ENCODE assay signal across 8 cellular contexts in the genomic region with DNA sequence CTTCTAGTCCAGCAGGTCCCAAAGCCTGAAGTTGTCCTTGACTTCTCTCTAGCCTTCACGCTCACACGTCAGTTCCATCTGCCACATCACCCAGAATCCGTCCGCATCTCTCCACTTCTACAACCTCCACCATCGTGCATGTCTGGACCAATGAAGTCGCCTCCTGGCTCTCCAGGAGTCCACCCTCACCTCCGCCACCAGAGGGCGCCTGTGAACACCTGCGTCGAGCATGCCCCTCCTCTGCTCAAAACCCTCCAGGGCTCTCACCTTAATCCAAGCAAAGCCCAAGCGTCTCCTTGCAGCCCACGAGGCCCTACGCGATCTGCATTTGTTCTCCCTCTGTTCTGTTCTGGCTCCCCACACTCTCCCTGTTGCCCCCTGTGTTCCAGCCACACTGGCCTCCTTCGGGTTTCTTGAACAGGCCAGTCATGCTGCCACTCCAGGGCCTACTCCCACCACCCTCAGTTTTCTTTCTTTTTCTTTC. TPM values are rescaled to one million over a fixed set of nuclear protein-coding genes. Genes with fewer than 3 reads are reported as not detected.
DNase-seq lines count a peak whose midpoint lies in the region; ATAC-seq, FAIRE-seq and TF ChIP-seq lines count a peak whose summit lies in the region.

No MANE protein-coding gene starts in this region.

- FAIRE-seq in RCC 7860 (lab: Jason Lieb, UNC), result peak; percentile 37

- no peak for TF ChIP-seq EP300 in tibial nerve (IDR thresholded peaks at IDR 0.05)

- H3K79me2 ChIP-seq in Karpas-422 (ENCODE audit: low read length) (no peaks in the 10 kb centered on the region), osteoblast (ENCODE audit: insufficient read depth, low read length) (no peaks in the 10 kb centered on the region)

- WGBS in tibial nerve, 2 donors, result 25% methylated on average over 15 of the region's 15 CpGs

- H3K4me3 ChIP-seq in Karpas-422 (ENCODE audit: low read length) (no peak overlapping the region), fibroblast of the aortic adventitia (ENCODE audit: low read depth, low read length) (no peak overlapping the region), osteoblast (ENCODE audit: insufficient read depth, low read length) (no peak overlapping the region), tibial nerve (no peak overlapping the region)

- H3K9me3 Mint-ChIP-seq in CD4-positive, alpha-beta T cell, result no peaks in the 10 kb centered on the region
- H3K9me3 Mint-ChIP-seq in activated T-cell treated with anti-CD3 and anti-CD28 coated beads, Interleukin-2, amount 50 U/mL, for 4 hours, result no peaks in the 10 kb centered on the region

- H3K27ac Mint-ChIP-seq in CD4-positive, alpha-beta T cell, result no peak overlapping the region

- H2AFZ ChIP-seq in Karpas-422 (ENCODE audit: low read length) (peak overlapping the region; percentile 77; the same call in 1 of the 2 replicates), osteoblast (ENCODE audit: low read length) (peak overlapping the region; percentile 51)

- intact Hi-C loops in CD4-positive, alpha-beta T cell (cut with DNase I, micrococcal nuclease), result loop anchor here (1.0 to 10.0 kb wide), 4 partner anchors 22 to 206 kb away; no protein-coding TSS in a partner anchor

- H3K4me2 ChIP-seq in Karpas-422 (ENCODE audit: low read depth, low read length, poor library complexity, severe bottlenecking), result peak overlapping the region; percentile 35
- no peak overlapping the region for H3K4me2 ChIP-seq in osteoblast (ENCODE audit: insufficient read depth, low read length)

- H3K27me3 Mint-ChIP-seq in CD4-positive, alpha-beta T cell, result no peaks in the 10 kb centered on the region
- H3K27me3 Mint-ChIP-seq in activated T-cell treated with anti-CD3 and anti-CD28 coated beads, Interleukin-2, amount 50 U/mL, for 4 hours (ENCODE audit: low read depth), result no peaks in the 10 kb centered on the region

- peak; percentile 83 to 92 (median 88) for DNase-seq in CD4-positive, alpha-beta T cell
- peak; percentile 93 for DNase-seq in GM20000 (ENCODE audit: low spot score)
- peak; percentile 97 for DNase-seq in Karpas-422
- DNase-seq in RCC 7860 (ENCODE audit: low spot score), result peak; percentile 68
- DNase-seq in activated T-cell treated with anti-CD3 and anti-CD28 coated beads, Interleukin-2, amount 50 U/mL, for 4 hours, result peak; percentile 88
- peak; percentile 75 for DNase-seq in fibroblast of the aortic adventitia (ENCODE audit: low read depth)
- peak; percentile 94 for DNase-seq in osteoblast (ENCODE audit: insufficient read length, low spot score, missing footprints)
- DNase-seq in tibial nerve (ENCODE audit: low spot score in 2 of 2), result peak; percentile 43 to 64

- peaks cover 5% of the 10 kb centered on the region for H3K4me1 Mint-ChIP-seq in CD4-positive, alpha-beta T cell (ENCODE audit: low read depth)
- H3K4me1 Mint-ChIP-seq in activated T-cell treated with anti-CD3 and anti-CD28 coated beads, Interleukin-2, amount 50 U/mL, for 4 hours (ENCODE audit: low read depth), result peaks cover 13% of the 10 kb centered on the region

- TF ChIP-seq POLR2A in tibial nerve (IDR thresholded peaks at IDR 0.05), result no peak

- CTCF ChIA-PET in CD4-positive, alpha-beta T cell (lab: Charles Lee), result interaction anchor here (0.7 to 3.0 kb wide), 10 partner anchors 11 to 178 kb away, joined by 3 to 21 read pairs (median 3); a partner anchor contains a TSS

- peak; percentile 88 for TF ChIP-seq CTCF in CD4-positive, alpha-beta T cell (IDR thresholded peaks at IDR 0.05)
- TF ChIP-seq CTCF in GM20000 (IDR thresholded peaks at IDR 0.05; ENCODE audit: extremely low read depth, missing control alignments) (peak; percentile 76), fibroblast of the aortic adventitia (IDR thresholded peaks at IDR 0.05; ENCODE audit: insufficient read depth, low read length) (peak; percentile 92), osteoblast (IDR thresholded peaks at IDR 0.05; ENCODE audit: extremely low read depth, low read depth, low read length) (peak; percentile 88), tibial nerve (IDR thresholded peaks at IDR 0.05) (peak; percentile 77 to 87 (median 80))

- no peaks in the 10 kb centered on the region for H3K27me3 ChIP-seq in CD4-positive, alpha-beta T cell (ENCODE audit: control insufficient read depth, insufficient read depth, low read length)
- H3K27me3 ChIP-seq in Karpas-422 (ENCODE audit: low read length), result no peaks in the 10 kb centered on the region
- no peaks in the 10 kb centered on the region for H3K27me3 ChIP-seq in osteoblast (ENCODE audit: insufficient read depth, low read length)
- no peaks in the 10 kb centered on the region for H3K27me3 ChIP-seq in tibial nerve

- peak; percentile 100 for ATAC-seq in CD4-positive, alpha-beta T cell (ENCODE audit: poor library complexity)
- ATAC-seq in activated T-cell treated with anti-CD3 and anti-CD28 coated beads, Interleukin-2, amount 50 U/mL, for 4 hours, result peak; percentile 100

- no peaks in the 10 kb centered on the region for H4K20me1 ChIP-seq in Karpas-422 (ENCODE audit: insufficient read depth, low read depth, low read length)
- H4K20me1 ChIP-seq in osteoblast (ENCODE audit: insufficient read depth, low read length), result no peaks in the 10 kb centered on the region

- no peaks in the 10 kb centered on the region for H3K36me3 Mint-ChIP-seq in CD4-positive, alpha-beta T cell (ENCODE audit: low read depth)
- no peaks in the 10 kb centered on the region for H3K36me3 Mint-ChIP-seq in activated T-cell treated with anti-CD3 and anti-CD28 coated beads, Interleukin-2, amount 50 U/mL, for 4 hours (ENCODE audit: insufficient read depth)

- H3K4me1 ChIP-seq in Karpas-422 (ENCODE audit: low read length) (peaks cover 9% of the 10 kb centered on the region), osteoblast (ENCODE audit: insufficient read depth, low read length) (no peaks in the 10 kb centered on the region), tibial nerve (peaks cover 0 to 2% (median 0%) of the 10 kb centered on the region in 4 donors)

- POLR2A ChIA-PET in CD4-positive, alpha-beta T cell (lab: Charles Lee), result no interaction called here

- no peaks in the 10 kb centered on the region for H3K9me3 ChIP-seq in CD4-positive, alpha-beta T cell (ENCODE audit: control insufficient read depth, low read length)
- no peaks in the 10 kb centered on the region for H3K9me3 ChIP-seq in Karpas-422 (ENCODE audit: low read length)
- H3K9me3 ChIP-seq in osteoblast (ENCODE audit: low read depth, low read length), result peaks cover 9% of the 10 kb centered on the region
- peaks cover 0 to 16% (median 0%) of the 10 kb centered on the region in 4 donors for H3K9me3 ChIP-seq in tibial nerve

- H3K4me3 Mint-ChIP-seq in CD4-positive, alpha-beta T cell, result no peak overlapping the region
- H3K4me3 Mint-ChIP-seq in activated T-cell treated with anti-CD3 and anti-CD28 coated beads, Interleukin-2, amount 50 U/mL, for 4 hours, result no peak overlapping the region

- peak overlapping the region; percentile 43 for H3K9ac ChIP-seq in Karpas-422 (ENCODE audit: low read length)

- H3K9me2 ChIP-seq in Karpas-422 (replicated peaks; ENCODE audit: insufficient read depth, low read length), result no peaks in the 10 kb centered on the region

- H3K36me3 ChIP-seq in Karpas-422 (ENCODE audit: insufficient read depth, low read length), result no peaks in the 10 kb centered on the region
- H3K36me3 ChIP-seq in osteoblast (ENCODE audit: insufficient read depth, low read length), result no peaks in the 10 kb centered on the region
- H3K36me3 ChIP-seq in tibial nerve, result no peaks in the 10 kb centered on the region

- H3K27ac ChIP-seq in CD4-positive, alpha-beta T cell (ENCODE audit: low read depth, low read length), result no peak overlapping the region
- H3K27ac ChIP-seq in Karpas-422 (ENCODE audit: low read length) (0 out of 2 replicates have a peak overlapping the region, but pooled peaks have one; percentile 38), osteoblast (ENCODE audit: low read depth, low read length) (no peak overlapping the region), tibial nerve (no peak overlapping the region)

RNA-seq across cellular contexts. Expression of a gene that starts 3.7 kb away (rescaled TPM):
- not detected for total RNA-seq in CD4-positive, alpha-beta T cell
- 0.25 TPM in 1 of 2 replicates, not detected in the other for total RNA-seq in Karpas-422 (2014; rRNA removed; shearing (Covaris generic); ENCODE audit: low replicate concordance)
- total RNA-seq in activated T-cell treated with anti-CD3 and anti-CD28 coated beads, Interleukin-2, amount 50 U/mL, for 4 hours, result under 1 TPM in 1 of 3 donors, not detected in 2; 0.19 TPM
- total RNA-seq in fibroblast of the aortic adventitia (ENCODE audit: low replicate concordance) (not detected in 2 replicates), osteoblast (not detected in 2 replicates), tibial nerve (10 to 100 TPM in 2 of 4 donors, 1 to 10 TPM in 2; 3.1 to 29.4 (median 17.5) TPM)

RNA-seq across cellular contexts. Expression of a gene that starts 6.4 kb away (rescaled TPM):
- 10 to 100 TPM; 56.2 to 63.5 TPM for total RNA-seq in CD4-positive, alpha-beta T cell
- total RNA-seq in Karpas-422 (2014; rRNA removed; shearing (Covaris generic); ENCODE audit: low replicate concordance), result 83.9 and 84.7 TPM in 2 replicates
- 100 to 1,000 TPM; 124 to 130 (median 128) TPM for total RNA-seq in activated T-cell treated with anti-CD3 and anti-CD28 coated beads, Interleukin-2, amount 50 U/mL, for 4 hours
- total RNA-seq in fibroblast of the aortic adventitia (ENCODE audit: low replicate concordance) (59.3 and 72.1 TPM in 2 replicates), osteoblast (74.8 and 76.7 TPM in 2 replicates), tibial nerve (10 to 100 TPM; 60.0 to 72.0 (median 67.0) TPM)

RNA-seq across cellular contexts. Expression of a gene that starts 15.2 kb away (rescaled TPM):
- 1 to 10 TPM in 1 of 2 experiments, under 1 TPM in 1; 0.74 to 1.1 TPM for total RNA-seq in CD4-positive, alpha-beta T cell
- total RNA-seq in Karpas-422 (2014; rRNA removed; shearing (Covaris generic); ENCODE audit: low replicate concordance), result 8.6 and 20.3 TPM in 2 replicates
- total RNA-seq in activated T-cell treated with anti-CD3 and anti-CD28 coated beads, Interleukin-2, amount 50 U/mL, for 4 hours, result 10 to 100 TPM; 10.1 to 14.4 (median 13.6) TPM
- total RNA-seq in fibroblast of the aortic adventitia (ENCODE audit: low replicate concordance), result 23.7 and 27.9 TPM in 2 replicates
- total RNA-seq in osteoblast, result 29.5 and 32.2 TPM in 2 replicates
- 10 to 100 TPM; 30.0 to 46.0 (median 39.5) TPM for total RNA-seq in tibial nerve

RNA-seq across cellular contexts. Expression of a gene that starts 20.8 kb away (rescaled TPM):
- total RNA-seq in CD4-positive, alpha-beta T cell, result 1 to 10 TPM in 1 of 2 experiments, under 1 TPM in 1; 0.85 to 1.9 TPM
- 19.6 and 29.4 TPM in 2 replicates for total RNA-seq in Karpas-422 (2014; rRNA removed; shearing (Covaris generic); ENCODE audit: low replicate concordance)
- total RNA-seq in activated T-cell treated with anti-CD3 and anti-CD28 coated beads, Interleukin-2, amount 50 U/mL, for 4 hours, result 10 to 100 TPM in 2 of 3 donors, 1 to 10 TPM in 1; 7.6 to 19.0 (median 18.1) TPM
- total RNA-seq in fibroblast of the aortic adventitia (ENCODE audit: low replicate concordance), result 0.09 and 0.41 TPM in 2 replicates
- not detected in 2 replicates for total RNA-seq in osteoblast
- total RNA-seq in tibial nerve, result 1 to 10 TPM in 2 of 4 donors, under 1 TPM in 2; 0.44 to 2.1 (median 0.90) TPM

RNA-seq across cellular contexts. Expression of a gene that starts 34.9 kb away (rescaled TPM):
- total RNA-seq in CD4-positive, alpha-beta T cell, result 10 to 100 TPM; 20.5 to 22.2 TPM
- total RNA-seq in Karpas-422 (2014; rRNA removed; shearing (Covaris generic); ENCODE audit: low replicate concordance), result 6.2 and 13.0 TPM in 2 replicates
- total RNA-seq in activated T-cell treated with anti-CD3 and anti-CD28 coated beads, Interleukin-2, amount 50 U/mL, for 4 hours, result 1 to 10 TPM; 5.0 to 8.0 (median 5.4) TPM
- total RNA-seq in fibroblast of the aortic adventitia (ENCODE audit: low replicate concordance), result 3.9 and 19.7 TPM in 2 replicates
- total RNA-seq in osteoblast, result 2.4 and 3.3 TPM in 2 replicates
- 10 to 100 TPM in 1 of 4 donors, 1 to 10 TPM in 3; 3.3 to 30.0 (median 5.8) TPM for total RNA-seq in tibial nerve
